ENCODE assay signal across 16 cellular contexts in genomic region chr9:91004992-91005391, GRCh38.
"Had no signal": no experiment of that assay in that cellular context is flagged by ENCODE, and none has a peak within 500 bp of the region (broad histone marks: within the 10 kb centered on the region; RNA-seq: fewer than 3 reads in every experiment).

No MANE protein-coding gene starts in this region.

- H3K9me3 ChIP-seq: body of pancreas, spleen, upper lobe of right lung had no signal

- H3K4me3 ChIP-seq: body of pancreas, lung, spleen, upper lobe of right lung had no signal

- FAIRE-seq: keratinocyte had no signal

- H3K27me3 ChIP-seq: body of pancreas, spleen, upper lobe of right lung had no signal

- ATAC-seq: activated CD8-positive, alpha-beta T cell treated with anti-CD3 and anti-CD28 coated beads for 36 hours; body of pancreas; upper lobe of right lung had no signal

- H3K36me3 ChIP-seq: spleen, upper lobe of right lung had no signal

- H3K4me1 ChIP-seq: body of pancreas, spleen, upper lobe of right lung had no signal

- DNase-seq: activated CD4-positive, alpha-beta T cell treated with anti-CD3 and anti-CD28 coated beads, Interleukin-2, amount 10 ng/mL, durations not matched to agents 24 days and 14 days; activated CD4-positive, CD25-positive, alpha-beta regulatory T cell; activated CD8-positive, alpha-beta T cell treated with anti-CD3 and anti-CD28 coated beads for 36 hours; activated naive CD4-positive, alpha-beta T cell treated with anti-CD3 and anti-CD28 coated beads for 36 hours; activated T-cell treated with anti-CD3 and anti-CD28 coated beads, Interleukin-2, amount 50 U/mL, for 24 hours; body of pancreas; dermis blood vessel endothelial cell; effector memory CD4-positive, alpha-beta T cell; hippocampal formation; nucleus accumbens; spleen; stimulated activated CD4-positive, alpha-beta T cell treated with anti-CD3 and anti-CD28 coated beads, Interleukin-4, amount 100 ng/mL, for 4 hours; stimulated activated naive CD4-positive, alpha-beta T cell; upper lobe of right lung had no signal

- H3K27ac ChIP-seq: body of pancreas, spleen, upper lobe of right lung had no signal
